ENCODE assay signal across 1 cellular context in genomic region chr10:29248156-29248555, GRCh38.
TF ChIP-seq lines count a peak whose summit lies in the region.

No MANE protein-coding gene starts in this region.

TF ChIP-seq in SK-N-SH treated with all-trans-retinoic acid at 6 μM for 48 hours, 23 proteins besides CTCF, POLR2A, EP300 and RAD21 (continued from another document):
- TF ChIP-seq, protein P1, sequence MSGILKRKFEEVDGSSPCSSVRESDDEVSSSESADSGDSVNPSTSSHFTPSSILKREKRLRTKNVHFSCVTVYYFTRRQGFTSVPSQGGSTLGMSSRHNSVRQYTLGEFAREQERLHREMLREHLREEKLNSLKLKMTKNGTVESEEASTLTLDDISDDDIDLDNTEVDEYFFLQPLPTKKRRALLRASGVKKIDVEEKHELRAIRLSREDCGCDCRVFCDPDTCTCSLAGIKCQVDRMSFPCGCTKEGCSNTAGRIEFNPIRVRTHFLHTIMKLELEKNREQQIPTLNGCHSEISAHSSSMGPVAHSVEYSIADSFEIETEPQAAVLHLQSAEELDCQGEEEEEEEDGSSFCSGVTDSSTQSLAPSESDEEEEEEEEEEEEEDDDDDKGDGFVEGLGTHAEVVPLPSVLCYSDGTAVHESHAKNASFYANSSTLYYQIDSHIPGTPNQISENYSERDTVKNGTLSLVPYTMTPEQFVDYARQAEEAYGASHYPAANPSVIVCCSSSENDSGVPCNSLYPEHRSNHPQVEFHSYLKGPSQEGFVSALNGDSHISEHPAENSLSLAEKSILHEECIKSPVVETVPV (CRISPR knock-in tag; IDR thresholded peaks at IDR 0.05), result no peak
- TF ChIP-seq BACH2 (CRISPR knock-in tag; IDR thresholded peaks at IDR 0.05; ENCODE audit: borderline replicate concordance) (no peak), ZNF70 (CRISPR knock-in tag; IDR thresholded peaks at IDR 0.05) (no peak), CSDC2 (CRISPR knock-in tag; IDR thresholded peaks at IDR 0.05) (no peak), TCF4 (CRISPR knock-in tag; IDR thresholded peaks at IDR 0.05; ENCODE audit: borderline replicate concordance) (no peak), ARNTL (CRISPR knock-in tag; IDR thresholded peaks at IDR 0.05; ENCODE audit: borderline replicate concordance, low read depth) (no peak)
